In the genomic region with DNA sequence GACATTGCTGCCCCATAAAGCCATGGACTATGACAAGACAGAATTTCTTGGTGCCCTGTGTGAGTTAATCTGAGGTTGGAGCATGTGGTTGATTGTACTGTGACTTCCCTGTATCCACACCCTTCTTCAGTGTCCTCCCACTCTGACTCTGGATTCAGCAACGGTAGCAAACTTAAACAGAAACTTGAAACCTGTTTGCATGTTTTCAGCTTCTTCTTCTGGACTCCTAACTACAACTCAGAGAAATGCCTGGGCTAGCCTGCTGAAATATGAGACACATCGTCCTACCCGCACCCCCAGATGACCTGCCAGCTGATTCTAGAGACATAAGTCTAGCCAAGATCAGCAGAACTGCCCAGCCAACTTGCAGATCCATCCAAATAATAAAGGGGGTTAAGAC, we compare ENCODE assay signal across 13 cellular contexts.
DNase-seq lines count a peak whose midpoint lies in the region; ATAC-seq, FAIRE-seq and TF ChIP-seq lines count a peak whose summit lies in the region.
"Had no signal": no experiment of that assay in that cellular context is flagged by ENCODE, and none has a peak within 500 bp of the region (broad histone marks: within the 10 kb centered on the region; RNA-seq: fewer than 3 reads in every experiment).

No MANE protein-coding gene starts in this region.

- H3K27ac ChIP-seq in K562 (ENCODE audit: extremely low read depth, low read depth, low read length), result no peak overlapping the region
- H3K27ac ChIP-seq: Peyer's patch had no signal

- 0 out of 5 replicates have a peak, but pooled peaks cover 0 to 4% of the 10 kb centered on the region in 2 experiments for H3K4me1 ChIP-seq in K562 (replicated peaks in 1 of 2; ENCODE audit: control insufficient read depth in 2 of 2, insufficient read depth in 2 of 2, low read length in 2 of 2)
- H3K4me1 ChIP-seq: Peyer's patch had no signal

- no peak for TF ChIP-seq EP300 in K562 (IDR thresholded peaks at IDR 0.05; ENCODE audit: low read length)

- no peaks in the 10 kb centered on the region for H3K79me2 ChIP-seq in K562 (ENCODE audit: control insufficient read depth, insufficient read depth, low read length)

- 6% methylated on average over 3 of the region's 3 CpGs for WGBS in K562 (ENCODE audit: insufficient coverage, low coverage, missing lambda C conversion rate)

- no peak for TF ChIP-seq POLR2A in K562 (conservative IDR thresholded peaks at IDR 0.05)

- no peak for FAIRE-seq in K562 (lab: Jason Lieb, UNC)

- POLR2A ChIA-PET in K562 (lab: Yijun Ruan, JAX), result interaction anchor here (0.6 to 0.9 kb wide), 2 partner anchors 193 to 205 kb away, joined by 3 read pairs; no protein-coding TSS in a partner anchor

- in situ Hi-C loops in K562 (cut with MboI), result loop anchor here (5.0 to 10.0 kb wide), 2 partner anchors 103 to 196 kb away; a partner anchor contains a TSS

- CTCF ChIA-PET in K562 (lab: Yijun Ruan, JAX; ENCODE audit: low intra/inter-chr PET ratio), result no interaction called here

- TF ChIP-seq CTCF in AG09309 (IDR thresholded peaks at IDR 0.05; ENCODE audit: control insufficient read depth, insufficient read depth, low read depth, low read length, missing control alignments) (no peak), HFF-Myc (IDR thresholded peaks at IDR 0.05; ENCODE audit: low read depth, low read length, missing control alignments) (no peak), K562 (IDR thresholded peaks at IDR 0.05 in 2 of 3, conservative IDR thresholded peaks at IDR 0.05 in 1 of 3; ENCODE audit: insufficient read depth in 2 of 3, low read depth in 1 of 3, low read length in 3 of 3) (no peak)

- intact Hi-C loops in K562 (cut with micrococcal nuclease), result no loop called here

- no peaks in the 10 kb centered on the region for H3K9me3 ChIP-seq in K562 (replicated peaks; ENCODE audit: control insufficient read depth, insufficient read depth, low read depth, low read length)
- H3K9me3 ChIP-seq: Peyer's patch had no signal

- DNase-seq in AG09309 (ENCODE audit: low read depth) (peak; percentile 8), HFF-Myc (ENCODE audit: extremely low read depth, low read depth) (peak; percentile 76), K562 (ENCODE audit: extremely low read depth in 1 of 4, low spot score in 3 of 4) (peak in 1 of 4 experiments; percentile 18), myocyte (ENCODE audit: low read depth) (peak; percentile 90), NCI-H774 (lab: John Stamatoyannopoulos, UW) (no peak), iPS-NIHi7 (ENCODE audit: extremely low spot score) (no peak)
- no peak for DNase-seq in activated T-cell treated with anti-CD3 and anti-CD28 coated beads, Interleukin-2, amount 50 U/mL, for 1 hour
- DNase-seq: CD4-positive, alpha-beta T cell; cortex of kidney; NCI-H187 treated with DMSO at 0.1 percent for 48 hours; Peyer's patch had no signal

- H4K20me1 ChIP-seq in K562 (replicated peaks; ENCODE audit: control insufficient read depth, insufficient read depth, low read length), result no peaks in the 10 kb centered on the region

- 0 out of 5 replicates have a peak, but pooled peaks cover 0 to 4% of the 10 kb centered on the region in 2 experiments for H3K27me3 ChIP-seq in K562 (ENCODE audit: control insufficient read depth in 2 of 2, insufficient read depth in 2 of 2, low read length in 2 of 2)
- H3K27me3 ChIP-seq: Peyer's patch had no signal

- H3K4me3 ChIP-seq in AG09309 (ENCODE audit: control insufficient read depth, low read depth, low read length) (no peak overlapping the region), HFF-Myc (replicated peaks; ENCODE audit: low read depth, low read length) (no peak overlapping the region), K562 (no peak overlapping the region)
- H3K4me3 ChIP-seq: Peyer's patch had no signal

- H3K9ac ChIP-seq in K562 (ENCODE audit: insufficient read depth in 1 of 2, low read depth in 2 of 2, low read length in 2 of 2), result no peak overlapping the region

- no peak overlapping the region for H2AFZ ChIP-seq in K562 (ENCODE audit: low read depth, low read length)

- H3K4me2 ChIP-seq in K562 (ENCODE audit: insufficient read depth, low read length), result peak overlapping the region; percentile 2; the same call in 1 of the 2 replicates

- no peaks in the 10 kb centered on the region for H3K36me3 ChIP-seq in K562 (ENCODE audit: control insufficient read depth, insufficient read depth, low read length)
- H3K36me3 ChIP-seq: Peyer's patch had no signal

- no peaks in the 10 kb centered on the region for H3K9me1 ChIP-seq in K562 (ENCODE audit: control insufficient read depth, insufficient read depth, low read length)

- ATAC-seq in K562, result peak; percentile 78
- no peak for ATAC-seq in HG03520 (IDR thresholded peaks at IDR 0.05; ENCODE audit: unreplicated experiment)
- ATAC-seq: stimulated activated effector memory CD8-positive, alpha-beta T cell treated with anti-CD3 and anti-CD28 coated beads, Interleukin-12 subunit alpha, Interleukin-12 subunit beta, amount 100 ng/mL, for 72 hours had no signal

- no peak; a peak in 1 of 4 replicates for TF ChIP-seq RAD21 in K562 (CRISPR knock-in tag; conservative IDR thresholded peaks at IDR 0.05 in 1 of 2, IDR thresholded peaks at IDR 0.05 in 1 of 2)

- BruUV-seq in K562 (replicated peaks; lab: Mats Ljungman, UMichigan), result no TSS peak

TF ChIP-seq in K562, 482 proteins besides CTCF, POLR2A, EP300 and RAD21:
- TF ChIP-seq CBFB (CRISPR knock-in tag; IDR thresholded peaks at IDR 0.05), result no peak
- 0 out of 2 replicates have a peak, but pooled peaks have one; percentile 13 for TF ChIP-seq NFE2L1 (tag; IDR thresholded peaks at IDR 0.05; ENCODE audit: borderline replicate concordance, low read depth)
- no peak for TF ChIP-seq SMAD1 (IDR thresholded peaks at IDR 0.05; ENCODE audit: low read depth, low read length, partially characterized antibody)
- TF ChIP-seq MAFG (tag; conservative IDR thresholded peaks at IDR 0.05), result peak; percentile 29; the same call in 1 of the 2 replicates
- TF ChIP-seq, protein P1, sequence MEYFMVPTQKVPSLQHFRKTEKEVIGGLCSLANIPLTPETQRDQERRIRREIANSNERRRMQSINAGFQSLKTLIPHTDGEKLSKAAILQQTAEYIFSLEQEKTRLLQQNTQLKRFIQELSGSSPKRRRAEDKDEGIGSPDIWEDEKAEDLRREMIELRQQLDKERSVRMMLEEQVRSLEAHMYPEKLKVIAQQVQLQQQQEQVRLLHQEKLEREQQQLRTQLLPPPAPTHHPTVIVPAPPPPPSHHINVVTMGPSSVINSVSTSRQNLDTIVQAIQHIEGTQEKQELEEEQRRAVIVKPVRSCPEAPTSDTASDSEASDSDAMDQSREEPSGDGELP (CRISPR knock-in tag; IDR thresholded peaks at IDR 0.05; ENCODE audit: borderline replicate concordance), result peak; percentile 49

Comparison
In these comparisons a context has a peak if more than half of its experiments do, and no peak if none do; other contexts are left out.
1. DNase-seq: peak in AG09309 (single experiment), HFF-Myc (single experiment) and myocyte (single experiment); none in NCI-H774 (single experiment), activated T-cell treated with anti-CD3 and anti-CD28 coated beads, Interleukin-2, amount 50 U/mL, for 1 hour (single experiment) and iPS-NIHi7 (single experiment).